In genomic region chr3:123307064-123307463, GRCh38 we compare ENCODE assay signal across 33 cellular contexts.
"Had no signal": no experiment of that assay in that cellular context is flagged by ENCODE, and none has a peak within 500 bp of the region (broad histone marks: within the 10 kb centered on the region; RNA-seq: fewer than 3 reads in every experiment).

No MANE protein-coding gene starts in this region.

- H3K4me1 ChIP-seq: adrenal gland, body of pancreas, breast epithelium had no signal

- H3K9me3 ChIP-seq: adrenal gland, body of pancreas, breast epithelium had no signal

- H3K36me3 ChIP-seq: brain microvascular endothelial cell, breast epithelium had no signal

- H3K4me3 ChIP-seq: adrenal gland, body of pancreas, breast epithelium had no signal

- ATAC-seq: activated naive CD4-positive, alpha-beta T cell treated with anti-CD3 and anti-CD28 coated beads, Interleukin-2, amount 50 U/mL, for 72 hours; activated T-cell treated with anti-CD3 and anti-CD28 coated beads, Interleukin-2, amount 50 U/mL, for 4 hours; activated T-cell treated with anti-CD3 and anti-CD28 coated beads, Interleukin-2, amount 50 U/mL, for 72 hours; activated T-helper 17 cell treated with anti-CD3 and anti-CD28 coated beads, Interleukin-2, amount 50 U/mL, for 72 hours; body of pancreas had no signal

- H3K27ac ChIP-seq: adrenal gland, body of pancreas, brain microvascular endothelial cell, breast epithelium, VCaP had no signal

- DNase-seq: activated B cell treated with CpG ODN at 0.5 μM for 24 hours; activated CD4-positive, alpha-beta memory T cell treated with anti-CD3 and anti-CD28 coated beads for 36 hours; activated CD4-positive, alpha-beta T cell treated with anti-CD3 and anti-CD28 coated beads for 4 hours; activated CD4-positive, alpha-beta T cell treated with anti-CD3 and anti-CD28 coated beads, Interleukin-2, amount 10 ng/mL, durations not matched to agents 24 days and 14 days; activated CD4-positive, alpha-beta T cell treated with anti-CD3 and anti-CD28 coated beads, Interleukin-2, amount 50 U/mL, for 1 hour; activated CD4-positive, alpha-beta T cell treated with anti-CD3 and anti-CD28 coated beads, Interleukin-2, amount 50 U/mL, for 4 hours; activated CD4-positive, CD25-positive, alpha-beta regulatory T cell treated with anti-CD3 and anti-CD28 coated beads, Interleukin-2, amount 50 U/mL, for 72 hours; activated CD8-positive, alpha-beta memory T cell treated with anti-CD3 and anti-CD28 coated beads, Interleukin-2, amount 50 U/mL, for 4 hours; activated CD8-positive, alpha-beta T cell treated with anti-CD3 and anti-CD28 coated beads for 36 hours; activated effector memory CD4-positive, alpha-beta T cell treated with anti-CD3 and anti-CD28 coated beads, Interleukin-2, amount 50 U/mL, for 16 hours; activated gamma-delta T cell treated with Interleukin-2 at 50 U/mL for 16 hours; activated naive CD4-positive, alpha-beta T cell; activated naive CD4-positive, alpha-beta T cell treated with anti-CD3 and anti-CD28 coated beads for 36 hours; activated naive CD4-positive, alpha-beta T cell treated with anti-CD3 and anti-CD28 coated beads, Interleukin-2, amount 50 U/mL, for 16 hours; activated naive CD8-positive, alpha-beta T cell treated with anti-CD3 and anti-CD28 coated beads for 36 hours; activated T-cell treated with anti-CD3 and anti-CD28 coated beads for 4 hours; activated T-cell treated with anti-CD3 and anti-CD28 coated beads, Interleukin-2, amount 50 U/mL, for 1 hour; activated T-cell treated with anti-CD3 and anti-CD28 coated beads, Interleukin-2, amount 50 U/mL, for 4 hours; activated T-cell treated with anti-CD3 and anti-CD28 coated beads, Interleukin-2, amount 50 U/mL, for 72 hours; adrenal gland; amniotic stem cell; body of pancreas; brain microvascular endothelial cell; central memory CD4-positive, alpha-beta T cell; T-helper 2 cell; T-helper 9 cell had no signal

- H3K27me3 ChIP-seq: adrenal gland, body of pancreas, brain microvascular endothelial cell, breast epithelium had no signal

- FAIRE-seq: astrocyte, colon, TTC549 had no signal
